ENCODE assay signal across 1 cellular context in genomic region chr22:39414377-39414776, GRCh38.
TF ChIP-seq lines count a peak whose summit lies in the region.

No MANE protein-coding gene starts in this region.

TF ChIP-seq in GM23338, 12 proteins besides CTCF, POLR2A, EP300 and RAD21 (continued from another document):
- TF ChIP-seq REST (IDR thresholded peaks at IDR 0.05; ENCODE audit: unreplicated experiment): no peak
